In the genomic region with DNA sequence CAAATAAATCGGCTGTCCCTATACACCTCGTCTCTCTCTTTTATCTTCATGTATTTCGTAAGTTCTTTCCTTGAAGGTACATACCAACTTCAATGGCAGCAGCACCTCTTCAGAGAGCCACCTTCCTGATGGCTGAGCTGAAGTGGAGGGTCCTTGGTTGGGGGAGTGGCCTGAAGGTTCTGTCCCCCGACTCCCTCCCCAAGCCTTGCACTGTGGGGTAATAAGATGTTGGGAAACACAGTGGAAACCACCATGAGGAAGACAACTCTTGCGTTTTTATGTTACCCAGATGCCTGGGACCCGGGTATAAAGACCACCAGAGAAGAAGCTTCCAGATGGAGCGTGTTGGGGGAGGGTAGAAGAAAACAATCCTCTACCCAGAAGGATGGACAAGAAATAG, we compare ENCODE assay signal across 20 cellular contexts. TPM values are rescaled to one million over a fixed set of nuclear protein-coding genes. Genes with fewer than 3 reads are reported as not detected.
DNase-seq lines count a peak whose midpoint lies in the region; ATAC-seq and TF ChIP-seq lines count a peak whose summit lies in the region.
"Had no signal": no experiment of that assay in that cellular context is flagged by ENCODE, and none has a peak within 500 bp of the region (broad histone marks: within the 10 kb centered on the region; RNA-seq: fewer than 3 reads in every experiment).

No MANE protein-coding gene starts in this region.

- H3K4me3 Mint-ChIP-seq in activated CD4-positive, alpha-beta T cell treated with anti-CD3 and anti-CD28 coated beads, Interleukin-2, amount 10 ng/mL, durations not matched to agents 24 days and 14 days: peak overlapping the region; percentile 56
- peak overlapping the region; percentile 12 for H3K4me3 Mint-ChIP-seq in activated T-helper 1 cell treated with anti-CD3 and anti-CD28 coated beads, Interleukin-12 subunit alpha, Interleukin-12 subunit beta, Interleukin-2, Interleukin-4 antibody, amounts not matched to agents 30 ng/mL and 10 ng/mL and 1 ng/mL, durations not matched to agents 14 hours and 24 hours and 36 hours
- H3K4me3 Mint-ChIP-seq in natural killer cell treated with Interleukin-12 subunit alpha and Interleukin-12 subunit beta and Interleukin-15 and Interleukin-18, amount 100 ng/mL, for 72 hours: peak overlapping the region; percentile 80
- H3K4me3 Mint-ChIP-seq: memory B cell had no signal

- BruUV-seq in IMR-90 (replicated peaks; lab: Mats Ljungman, UMichigan): no TSS peak

- no peak for TF ChIP-seq POLR2A in IMR-90 (IDR thresholded peaks at IDR 0.05; ENCODE audit: low read depth, low read length)

- H3K18ac ChIP-seq in IMR-90 (ENCODE audit: low read depth, low read length): no peak overlapping the region

- H3K27me3 ChIP-seq in IMR-90 (ENCODE audit: control insufficient read depth, insufficient read depth, low read length): peaks cover 2% of the 10 kb centered on the region; the same call in 1 of the 2 replicates

- POLR2A ChIA-PET in IMR-90 (lab: Charles Lee; ENCODE audit: unreplicated experiment): no interaction called here
- POLR2A ChIA-PET in RWPE1 (lab: Yijun Ruan, JAX; ENCODE audit: low non-redundant PET): no interaction called here

- H3K4me1 Mint-ChIP-seq in activated CD4-positive, alpha-beta T cell treated with anti-CD3 and anti-CD28 coated beads, Interleukin-2, amount 10 ng/mL, durations not matched to agents 24 days and 14 days: peaks cover 44% of the 10 kb centered on the region
- peaks cover 59% of the 10 kb centered on the region for H3K4me1 Mint-ChIP-seq in activated T-helper 1 cell treated with anti-CD3 and anti-CD28 coated beads, Interleukin-12 subunit alpha, Interleukin-12 subunit beta, Interleukin-2, Interleukin-4 antibody, amounts not matched to agents 30 ng/mL and 10 ng/mL and 1 ng/mL, durations not matched to agents 14 hours and 24 hours and 36 hours (ENCODE audit: low read depth)
- H3K4me1 Mint-ChIP-seq in natural killer cell treated with Interleukin-12 subunit alpha and Interleukin-12 subunit beta and Interleukin-15 and Interleukin-18, amount 100 ng/mL, for 72 hours (ENCODE audit: low read depth in 2 of 2): peaks cover 34 to 47% of the 10 kb centered on the region in 2 donors
- H3K4me1 Mint-ChIP-seq: naive B cell had no signal

- no peak overlapping the region for H3K9ac ChIP-seq in IMR-90 (ENCODE audit: low read depth, low read length)

- in situ Hi-C loops in IMR-90 (cut with MboI; ENCODE audit: low sequenced_read_pairs): no loop called here

- no peak overlapping the region for H3K56ac ChIP-seq in IMR-90 (ENCODE audit: extremely low read depth, insufficient read depth, low read length)

- H3K27ac ChIP-seq in IMR-90 (ENCODE audit: insufficient read depth, low read length) (no peak overlapping the region), RWPE1 (no peak overlapping the region)
- H3K27ac ChIP-seq: A549, gastroesophageal sphincter had no signal

- intact Hi-C loops in activated CD4-positive, alpha-beta T cell treated with anti-CD3 and anti-CD28 coated beads, Interleukin-2, amount 10 ng/mL, durations not matched to agents 24 days and 14 days (cut with micrococcal nuclease): loop anchor here (10.0 kb wide), 1 partner anchor 266 kb away; the partner anchor contains the start of gene ITGB2
- intact Hi-C loops in IMR-90 (cut with micrococcal nuclease): loop anchor here (10.0 kb wide), 1 partner anchor 56 kb away; the partner anchor contains the start of gene TSPEAR
- intact Hi-C loops in activated T-helper 1 cell treated with anti-CD3 and anti-CD28 coated beads, Interleukin-12 subunit alpha, Interleukin-12 subunit beta, Interleukin-2, Interleukin-4 antibody, amounts not matched to agents 30 ng/mL and 10 ng/mL and 1 ng/mL, durations not matched to agents 14 hours and 24 hours and 36 hours (cut with micrococcal nuclease): loop anchor here (5.0 kb wide), 3 partner anchors 41 to 269 kb away; no protein-coding TSS in a partner anchor

- H3K79me1 ChIP-seq in IMR-90 (ENCODE audit: low read depth in 1 of 2, low read length in 2 of 2): no peaks in the 10 kb centered on the region

- TF ChIP-seq RAD21 in IMR-90 (IDR thresholded peaks at IDR 0.05; ENCODE audit: low read length): no peak

- CTCF ChIA-PET in IMR-90 (lab: Yijun Ruan, JAX) (no interaction called here), RWPE1 (lab: Yijun Ruan, JAX) (interaction anchor here (0.6 to 1.0 kb wide), 2 partner anchors 31 to 78 kb away, joined by 3 to 4 read pairs; partner anchors contain the start of gene KRTAP10-9)

- H2BK5ac ChIP-seq in IMR-90 (ENCODE audit: low read depth, low read length, poor library complexity, severe bottlenecking): no peak overlapping the region

- peaks cover 3% of the 10 kb centered on the region for H3K9me3 ChIP-seq in IMR-90 (ENCODE audit: control insufficient read depth, insufficient read depth, low read length)

- peaks cover 6% of the 10 kb centered on the region for H3K27me3 Mint-ChIP-seq in activated CD4-positive, alpha-beta T cell treated with anti-CD3 and anti-CD28 coated beads, Interleukin-2, amount 10 ng/mL, durations not matched to agents 24 days and 14 days
- H3K27me3 Mint-ChIP-seq in activated T-helper 1 cell treated with anti-CD3 and anti-CD28 coated beads, Interleukin-12 subunit alpha, Interleukin-12 subunit beta, Interleukin-2, Interleukin-4 antibody, amounts not matched to agents 30 ng/mL and 10 ng/mL and 1 ng/mL, durations not matched to agents 14 hours and 24 hours and 36 hours (ENCODE audit: insufficient read depth): peaks cover 10% of the 10 kb centered on the region
- H3K27me3 Mint-ChIP-seq in natural killer cell treated with Interleukin-12 subunit alpha and Interleukin-12 subunit beta and Interleukin-15 and Interleukin-18, amount 100 ng/mL, for 72 hours: peaks cover 0 to 6% of the 10 kb centered on the region in 2 donors

- no peak overlapping the region for H3K14ac ChIP-seq in IMR-90 (replicated peaks; ENCODE audit: low read depth, low read length)

- H3K23ac ChIP-seq in IMR-90 (ENCODE audit: low read depth, low read length): no peak overlapping the region

- no peaks in the 10 kb centered on the region for H4K20me1 ChIP-seq in IMR-90 (ENCODE audit: insufficient read depth, low read length)

- H3K9me3 Mint-ChIP-seq in activated CD4-positive, alpha-beta T cell treated with anti-CD3 and anti-CD28 coated beads, Interleukin-2, amount 10 ng/mL, durations not matched to agents 24 days and 14 days: peaks cover 43% of the 10 kb centered on the region
- peaks cover 55% of the 10 kb centered on the region for H3K9me3 Mint-ChIP-seq in activated T-helper 1 cell treated with anti-CD3 and anti-CD28 coated beads, Interleukin-12 subunit alpha, Interleukin-12 subunit beta, Interleukin-2, Interleukin-4 antibody, amounts not matched to agents 30 ng/mL and 10 ng/mL and 1 ng/mL, durations not matched to agents 14 hours and 24 hours and 36 hours
- H3K9me3 Mint-ChIP-seq in natural killer cell treated with Interleukin-12 subunit alpha and Interleukin-12 subunit beta and Interleukin-15 and Interleukin-18, amount 100 ng/mL, for 72 hours: peaks cover 12% of the 10 kb centered on the region

- no peak overlapping the region for H2BK15ac ChIP-seq in IMR-90 (ENCODE audit: low read depth, low read length)

- no peak overlapping the region for H3K4me3 ChIP-seq in IMR-90 (ENCODE audit: insufficient read depth, low read depth, low read length)
- H3K4me3 ChIP-seq: A549, gastroesophageal sphincter had no signal

- H3K4me1 ChIP-seq in IMR-90 (ENCODE audit: control insufficient read depth, insufficient read depth, low read length): no peaks in the 10 kb centered on the region
- H3K4me1 ChIP-seq: A549, gastroesophageal sphincter had no signal

- DNase-seq in activated CD4-positive, alpha-beta T cell treated with anti-CD3 and anti-CD28 coated beads, Interleukin-2, amount 10 ng/mL, durations not matched to agents 24 days and 14 days: peak; percentile 61
- no peak for DNase-seq in activated CD4-positive, alpha-beta T cell treated with anti-CD3 and anti-CD28 coated beads, Interleukin-2, amount 50 U/mL, for 4 hours
- no peak for DNase-seq in IMR-90
- DNase-seq in activated T-helper 1 cell treated with anti-CD3 and anti-CD28 coated beads, Interleukin-12 subunit alpha, Interleukin-12 subunit beta, Interleukin-2, Interleukin-4 antibody, amounts not matched to agents 30 ng/mL and 10 ng/mL and 1 ng/mL, durations not matched to agents 14 hours and 24 hours and 36 hours (ENCODE audit: low spot score): no peak
- no peak for DNase-seq in natural killer cell treated with Interleukin-12 subunit alpha and Interleukin-12 subunit beta and Interleukin-15 and Interleukin-18, amount 100 ng/mL, for 72 hours (ENCODE audit: low spot score)
- DNase-seq in iPS-NIHi7 (ENCODE audit: extremely low spot score): no peak
- DNase-seq in RWPE1 (ENCODE audit: low spot score): no peak
- DNase-seq: GF-D8, HCEC 1CT, naive B cell had no signal

- H4K8ac ChIP-seq in IMR-90 (ENCODE audit: low read depth in 2 of 2, low read length in 2 of 2): no peak overlapping the region

- no peaks in the 10 kb centered on the region for H3K36me3 ChIP-seq in IMR-90 (ENCODE audit: control insufficient read depth, insufficient read depth, low read length)
- H3K36me3 ChIP-seq: gastroesophageal sphincter had no signal

- H2AK9ac ChIP-seq in IMR-90 (replicated peaks; ENCODE audit: low read depth, low read length, poor library complexity): no peak overlapping the region

- no peak overlapping the region for H4K5ac ChIP-seq in IMR-90 (ENCODE audit: low read depth, low read length)

- no peak for TF ChIP-seq CTCF in IMR-90 (conservative IDR thresholded peaks at IDR 0.05; ENCODE audit: low read depth, low read length)
- no peak for TF ChIP-seq CTCF in RWPE1 (conservative IDR thresholded peaks at IDR 0.05; ENCODE audit: low read depth)

- no CpG with 5 or more reads among the region's 7 CpGs for WGBS in IMR-90 (ENCODE audit: extremely low coverage in 2 of 2, insufficient read length in 1 of 2), 2 experiments

- no peak overlapping the region for H2BK20ac ChIP-seq in IMR-90 (ENCODE audit: low read depth, low read length)

- no peak overlapping the region for H3K4ac ChIP-seq in IMR-90 (ENCODE audit: low read depth, low read length)

- H3K27ac Mint-ChIP-seq in activated CD4-positive, alpha-beta T cell treated with anti-CD3 and anti-CD28 coated beads, Interleukin-2, amount 10 ng/mL, durations not matched to agents 24 days and 14 days: peak overlapping the region; percentile 91
- peak overlapping the region; percentile 95 for H3K27ac Mint-ChIP-seq in activated T-helper 1 cell treated with anti-CD3 and anti-CD28 coated beads, Interleukin-12 subunit alpha, Interleukin-12 subunit beta, Interleukin-2, Interleukin-4 antibody, amounts not matched to agents 30 ng/mL and 10 ng/mL and 1 ng/mL, durations not matched to agents 14 hours and 24 hours and 36 hours
- H3K27ac Mint-ChIP-seq in natural killer cell treated with Interleukin-12 subunit alpha and Interleukin-12 subunit beta and Interleukin-15 and Interleukin-18, amount 100 ng/mL, for 72 hours: peak overlapping the region; percentile 69 to 75
- H3K27ac Mint-ChIP-seq: memory B cell, progenitor cell of endocrine pancreas had no signal

- H2AFZ ChIP-seq in IMR-90 (replicated peaks; ENCODE audit: low read length, poor library complexity): peak overlapping the region; percentile 14

- no peak overlapping the region for H2BK120ac ChIP-seq in IMR-90 (ENCODE audit: low read depth, low read length)

- no peak for ATAC-seq in IMR-90 (ENCODE audit: low read depth)
- no peak for ATAC-seq in natural killer cell treated with Interleukin-12 subunit alpha and Interleukin-12 subunit beta and Interleukin-15 and Interleukin-18, amount 100 ng/mL, for 72 hours
- ATAC-seq in GM21723 (IDR thresholded peaks at IDR 0.05; ENCODE audit: unreplicated experiment): no peak
- ATAC-seq: A549, esophagus mucosa, gastroesophageal sphincter, HepG2 had no signal

- no peak overlapping the region for H2AK5ac ChIP-seq in IMR-90 (ENCODE audit: low read depth, low read length)

- dilution Hi-C loops in IMR-90 (cut with HindIII; ENCODE audit: low sequenced_read_pairs, unreplicated experiment): no loop called here

- H3K9me1 ChIP-seq in IMR-90 (ENCODE audit: insufficient read depth, low read length): no peaks in the 10 kb centered on the region

- H4K91ac ChIP-seq in IMR-90 (ENCODE audit: insufficient read depth, low read depth, low read length): no peak overlapping the region

- peaks cover 44% of the 10 kb centered on the region for H3K36me3 Mint-ChIP-seq in activated CD4-positive, alpha-beta T cell treated with anti-CD3 and anti-CD28 coated beads, Interleukin-2, amount 10 ng/mL, durations not matched to agents 24 days and 14 days (ENCODE audit: low read depth)
- peaks cover 35% of the 10 kb centered on the region for H3K36me3 Mint-ChIP-seq in activated T-helper 1 cell treated with anti-CD3 and anti-CD28 coated beads, Interleukin-12 subunit alpha, Interleukin-12 subunit beta, Interleukin-2, Interleukin-4 antibody, amounts not matched to agents 30 ng/mL and 10 ng/mL and 1 ng/mL, durations not matched to agents 14 hours and 24 hours and 36 hours (ENCODE audit: low read depth)
- peaks cover 17% of the 10 kb centered on the region for H3K36me3 Mint-ChIP-seq in natural killer cell treated with Interleukin-12 subunit alpha and Interleukin-12 subunit beta and Interleukin-15 and Interleukin-18, amount 100 ng/mL, for 72 hours

- no peak overlapping the region for H3K4me2 ChIP-seq in IMR-90 (ENCODE audit: low read depth, low read length)
- H3K4me2 ChIP-seq: A549 had no signal

RNA-seq across cellular contexts. Expression of gene KRTAP12-3, which starts 0.8 kb away (rescaled TPM):
- not detected in 2 replicates for total RNA-seq in activated CD4-positive, alpha-beta T cell treated with anti-CD3 and anti-CD28 coated beads, Interleukin-2, amount 10 ng/mL, durations not matched to agents 24 days and 14 days
- total RNA-seq in IMR-90 (2012; rRNA removed): not detected in 2 replicates
- polyA plus RNA-seq in IMR-90 (2012; rRNA removed): not detected in 2 replicates
- polyA plus RNA-seq in IMR-90 (2012; cell fraction: cytosol; rRNA removed): not detected in 2 replicates
- not detected in 2 replicates for polyA plus RNA-seq in IMR-90 (2012; cell fraction: nucleus; rRNA removed; ENCODE audit: low replicate concordance)
- not detected in 2 replicates for total RNA-seq in activated T-helper 1 cell treated with anti-CD3 and anti-CD28 coated beads, Interleukin-12 subunit alpha, Interleukin-12 subunit beta, Interleukin-2, Interleukin-4 antibody, amounts not matched to agents 30 ng/mL and 10 ng/mL and 1 ng/mL, durations not matched to agents 14 hours and 24 hours and 36 hours
- not detected for total RNA-seq in natural killer cell treated with Interleukin-12 subunit alpha and Interleukin-12 subunit beta and Interleukin-15 and Interleukin-18, amount 100 ng/mL, for 72 hours
- total RNA-seq: aorta, esophagus mucosa, gastroesophageal sphincter, HepG2, progenitor cell of endocrine pancreas, ureter had no signal
- polyA plus RNA-seq: A549, aorta, BJ, HepG2 had no signal

RNA-seq across cellular contexts. Expression of gene KRTAP12-4, which starts 4.1 kb away (rescaled TPM):
- total RNA-seq in activated CD4-positive, alpha-beta T cell treated with anti-CD3 and anti-CD28 coated beads, Interleukin-2, amount 10 ng/mL, durations not matched to agents 24 days and 14 days: not detected in 2 replicates
- total RNA-seq in IMR-90 (2012; rRNA removed): not detected in 2 replicates
- not detected in 2 replicates for polyA plus RNA-seq in IMR-90 (2012; rRNA removed)
- polyA plus RNA-seq in IMR-90 (2012; cell fraction: cytosol; rRNA removed): not detected in 2 replicates
- not detected in 2 replicates for polyA plus RNA-seq in IMR-90 (2012; cell fraction: nucleus; rRNA removed; ENCODE audit: low replicate concordance)
- total RNA-seq in activated T-helper 1 cell treated with anti-CD3 and anti-CD28 coated beads, Interleukin-12 subunit alpha, Interleukin-12 subunit beta, Interleukin-2, Interleukin-4 antibody, amounts not matched to agents 30 ng/mL and 10 ng/mL and 1 ng/mL, durations not matched to agents 14 hours and 24 hours and 36 hours: not detected in 2 replicates
- not detected for total RNA-seq in natural killer cell treated with Interleukin-12 subunit alpha and Interleukin-12 subunit beta and Interleukin-15 and Interleukin-18, amount 100 ng/mL, for 72 hours
- total RNA-seq: aorta, esophagus mucosa, gastroesophageal sphincter, HepG2, progenitor cell of endocrine pancreas, ureter had no signal
- polyA plus RNA-seq: A549, aorta, BJ, HepG2 had no signal

RNA-seq across cellular contexts. Expression of gene KRTAP12-2, which starts 8.2 kb away (rescaled TPM):
- total RNA-seq in activated CD4-positive, alpha-beta T cell treated with anti-CD3 and anti-CD28 coated beads, Interleukin-2, amount 10 ng/mL, durations not matched to agents 24 days and 14 days: not detected in 2 replicates
- not detected in 2 replicates for total RNA-seq in IMR-90 (2012; rRNA removed)
- polyA plus RNA-seq in IMR-90 (2012; rRNA removed): not detected in 2 replicates
- polyA plus RNA-seq in IMR-90 (2012; cell fraction: cytosol; rRNA removed): not detected in 2 replicates
- not detected in 2 replicates for polyA plus RNA-seq in IMR-90 (2012; cell fraction: nucleus; rRNA removed; ENCODE audit: low replicate concordance)
- total RNA-seq in activated T-helper 1 cell treated with anti-CD3 and anti-CD28 coated beads, Interleukin-12 subunit alpha, Interleukin-12 subunit beta, Interleukin-2, Interleukin-4 antibody, amounts not matched to agents 30 ng/mL and 10 ng/mL and 1 ng/mL, durations not matched to agents 14 hours and 24 hours and 36 hours: not detected in 2 replicates
- total RNA-seq in natural killer cell treated with Interleukin-12 subunit alpha and Interleukin-12 subunit beta and Interleukin-15 and Interleukin-18, amount 100 ng/mL, for 72 hours: not detected
- total RNA-seq: aorta, esophagus mucosa, gastroesophageal sphincter, HepG2, progenitor cell of endocrine pancreas, ureter had no signal
- polyA plus RNA-seq: A549, aorta, BJ, HepG2 had no signal

RNA-seq across cellular contexts. Expression of gene KRTAP10-11, which starts 12.3 kb away (rescaled TPM):
- not detected in 2 replicates for total RNA-seq in activated CD4-positive, alpha-beta T cell treated with anti-CD3 and anti-CD28 coated beads, Interleukin-2, amount 10 ng/mL, durations not matched to agents 24 days and 14 days
- total RNA-seq in IMR-90 (2012; rRNA removed): not detected in 2 replicates
- polyA plus RNA-seq in IMR-90 (2012; rRNA removed): not detected in 2 replicates
- not detected in 2 replicates for polyA plus RNA-seq in IMR-90 (2012; cell fraction: cytosol; rRNA removed)
- not detected in 2 replicates for polyA plus RNA-seq in IMR-90 (2012; cell fraction: nucleus; rRNA removed; ENCODE audit: low replicate concordance)
- total RNA-seq in activated T-helper 1 cell treated with anti-CD3 and anti-CD28 coated beads, Interleukin-12 subunit alpha, Interleukin-12 subunit beta, Interleukin-2, Interleukin-4 antibody, amounts not matched to agents 30 ng/mL and 10 ng/mL and 1 ng/mL, durations not matched to agents 14 hours and 24 hours and 36 hours: not detected in 2 replicates
- not detected for total RNA-seq in natural killer cell treated with Interleukin-12 subunit alpha and Interleukin-12 subunit beta and Interleukin-15 and Interleukin-18, amount 100 ng/mL, for 72 hours
- total RNA-seq: aorta, esophagus mucosa, gastroesophageal sphincter, HepG2, progenitor cell of endocrine pancreas, ureter had no signal
- polyA plus RNA-seq: A549, aorta, BJ, HepG2 had no signal

RNA-seq across cellular contexts. Expression of gene KRTAP10-10, which starts 21.4 kb away (rescaled TPM):
- not detected in 2 replicates for total RNA-seq in activated CD4-positive, alpha-beta T cell treated with anti-CD3 and anti-CD28 coated beads, Interleukin-2, amount 10 ng/mL, durations not matched to agents 24 days and 14 days
- not detected in 2 replicates for total RNA-seq in IMR-90 (2012; rRNA removed)
- polyA plus RNA-seq in IMR-90 (2012; rRNA removed): not detected in 2 replicates
- polyA plus RNA-seq in IMR-90 (2012; cell fraction: cytosol; rRNA removed): not detected in 2 replicates
- not detected in 2 replicates for polyA plus RNA-seq in IMR-90 (2012; cell fraction: nucleus; rRNA removed; ENCODE audit: low replicate concordance)
- total RNA-seq in activated T-helper 1 cell treated with anti-CD3 and anti-CD28 coated beads, Interleukin-12 subunit alpha, Interleukin-12 subunit beta, Interleukin-2, Interleukin-4 antibody, amounts not matched to agents 30 ng/mL and 10 ng/mL and 1 ng/mL, durations not matched to agents 14 hours and 24 hours and 36 hours: not detected in 2 replicates
- total RNA-seq in natural killer cell treated with Interleukin-12 subunit alpha and Interleukin-12 subunit beta and Interleukin-15 and Interleukin-18, amount 100 ng/mL, for 72 hours: not detected
- total RNA-seq: aorta, esophagus mucosa, gastroesophageal sphincter, HepG2, progenitor cell of endocrine pancreas, ureter had no signal
- polyA plus RNA-seq: A549, aorta, BJ, HepG2 had no signal

Comparison
In these comparisons a context has a peak if more than half of its experiments do, and no peak if none do; other contexts are left out.
1. H3K4me3 Mint-ChIP-seq: peak in every context shown above with its lines; median percentile 80 in natural killer cell treated with Interleukin-12 subunit alpha and Interleukin-12 subunit beta and Interleukin-15 and Interleukin-18, amount 100 ng/mL, for 72 hours; 56 in activated CD4-positive, alpha-beta T cell treated with anti-CD3 and anti-CD28 coated beads, Interleukin-2, amount 10 ng/mL, durations not matched to agents 24 days and 14 days; 12 in activated T-helper 1 cell treated with anti-CD3 and anti-CD28 coated beads, Interleukin-12 subunit alpha, Interleukin-12 subunit beta, Interleukin-2, Interleukin-4 antibody, amounts not matched to agents 30 ng/mL and 10 ng/mL and 1 ng/mL, durations not matched to agents 14 hours and 24 hours and 36 hours.